ENCODE assay signal across 24 cellular contexts in the genomic region with DNA sequence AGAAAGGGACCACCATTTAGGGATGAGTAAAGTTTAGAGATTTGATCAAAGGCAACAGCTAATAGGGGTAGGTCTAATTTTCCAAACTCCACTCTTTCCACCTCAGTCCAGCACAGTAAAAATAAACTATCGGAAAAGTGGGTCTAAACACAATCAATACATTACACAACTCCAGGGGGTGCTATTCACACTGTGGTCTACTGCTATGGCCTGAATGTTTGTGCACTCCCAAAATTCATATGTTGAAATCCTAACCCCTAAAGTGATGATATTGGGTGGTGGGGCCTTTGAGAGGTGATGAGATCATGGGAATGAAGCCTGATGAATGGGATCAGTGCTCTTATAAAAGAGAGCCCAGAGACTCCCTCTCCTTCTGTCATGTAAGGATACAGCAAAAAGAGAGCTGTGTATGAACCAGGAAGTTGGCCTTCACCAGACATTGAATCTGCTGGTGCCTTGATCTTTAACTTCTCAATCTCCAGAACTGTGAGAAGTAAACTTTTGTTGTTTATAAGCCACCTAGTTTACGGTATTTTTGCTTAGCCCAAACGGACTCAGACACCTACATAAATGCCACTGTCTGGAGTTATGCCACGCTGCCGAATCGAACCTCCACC.
"Had no signal": no experiment of that assay in that cellular context is flagged by ENCODE, and none has a peak within 500 bp of the region (broad histone marks: within the 10 kb centered on the region; RNA-seq: fewer than 3 reads in every experiment).

No MANE protein-coding gene starts in this region.

- H3K27ac Mint-ChIP-seq: activated B cell treated with CpG ODN at 0.5 μM for 24 hours; activated CD4-positive, alpha-beta T cell treated with anti-CD3 and anti-CD28 coated beads, Interleukin-2, amount 10 ng/mL, durations not matched to agents 24 days and 14 days; activated CD8-positive, alpha-beta memory T cell treated with anti-CD3 and anti-CD28 coated beads, Interleukin-2, amount 10 ng/mL, durations not matched to agents 7 days and 5 days; activated naive CD4-positive, alpha-beta T cell treated with anti-CD3 and anti-CD28 coated beads, Interleukin-2, amount 50 U/mL, for 24 hours; activated T-cell treated with anti-CD3 and anti-CD28 coated beads, Interleukin-2, amount 50 U/mL, for 24 hours; activated T-helper 1 cell treated with anti-CD3 and anti-CD28 coated beads, Interleukin-12 subunit alpha, Interleukin-12 subunit beta, Interleukin-2, Interleukin-4 antibody, amounts not matched to agents 30 ng/mL and 10 ng/mL and 1 ng/mL, durations not matched to agents 14 hours and 24 hours and 36 hours; T-helper 1 cell treated with Interleukin-12 subunit alpha and Interleukin-12 subunit beta and Interleukin-4 antibody, amounts not matched to agents 30 μg/mL and 1 μg/mL, for 36 hours had no signal

- DNase-seq: activated B cell treated with CpG ODN at 0.5 μM for 24 hours; activated CD4-positive, alpha-beta T cell treated with anti-CD3 and anti-CD28 coated beads for 1 hour; activated CD4-positive, alpha-beta T cell treated with anti-CD3 and anti-CD28 coated beads, Interleukin-2, amount 10 ng/mL, durations not matched to agents 24 days and 14 days; activated CD4-positive, alpha-beta T cell treated with anti-CD3 and anti-CD28 coated beads, Interleukin-2, amount 50 U/mL, for 48 hours; activated CD8-positive, alpha-beta memory T cell treated with anti-CD3 and anti-CD28 coated beads, Interleukin-2, amount 10 ng/mL, durations not matched to agents 7 days and 5 days; activated effector memory CD4-positive, alpha-beta T cell treated with Interleukin-2 at 50 U/mL for 16 hours; activated naive CD4-positive, alpha-beta T cell; activated T-cell treated with anti-CD3 and anti-CD28 coated beads, Interleukin-2, amount 50 U/mL, for 24 hours; aorta; body of pancreas; central memory CD4-positive, alpha-beta T cell; NCI-H1092; NCI-H1417 treated with DMSO at 0.1 percent for 48 hours; NCI-H1694; NCI-H2029 treated with DMSO at 0.1 percent for 48 hours; NCI-H345; NCI-H510A; NCI-H526 treated with DMSO at 0.1 percent for 48 hours; NCI-H82; PC-3; SHP77 treated with DMSO at 0.1 percent for 48 hours had no signal

- H3K9me3 Mint-ChIP-seq: activated naive CD4-positive, alpha-beta T cell treated with anti-CD3 and anti-CD28 coated beads, Interleukin-2, amount 50 U/mL, for 24 hours; activated T-helper 1 cell treated with anti-CD3 and anti-CD28 coated beads, Interleukin-12 subunit alpha, Interleukin-12 subunit beta, Interleukin-2, Interleukin-4 antibody, amounts not matched to agents 30 ng/mL and 10 ng/mL and 1 ng/mL, durations not matched to agents 14 hours and 24 hours and 36 hours had no signal

- H3K9me3 ChIP-seq: body of pancreas had no signal

- H3K4me1 Mint-ChIP-seq: activated B cell treated with CpG ODN at 0.5 μM for 24 hours; activated CD4-positive, alpha-beta T cell treated with anti-CD3 and anti-CD28 coated beads, Interleukin-2, amount 10 ng/mL, durations not matched to agents 24 days and 14 days; activated CD8-positive, alpha-beta memory T cell treated with anti-CD3 and anti-CD28 coated beads, Interleukin-2, amount 10 ng/mL, durations not matched to agents 7 days and 5 days; activated naive CD4-positive, alpha-beta T cell treated with anti-CD3 and anti-CD28 coated beads, Interleukin-2, amount 50 U/mL, for 24 hours had no signal

- H3K27me3 Mint-ChIP-seq: activated B cell treated with CpG ODN at 0.5 μM for 24 hours; activated CD4-positive, alpha-beta T cell treated with anti-CD3 and anti-CD28 coated beads, Interleukin-2, amount 10 ng/mL, durations not matched to agents 24 days and 14 days; activated CD8-positive, alpha-beta memory T cell treated with anti-CD3 and anti-CD28 coated beads, Interleukin-2, amount 10 ng/mL, durations not matched to agents 7 days and 5 days had no signal

- H3K4me3 Mint-ChIP-seq: activated B cell treated with CpG ODN at 0.5 μM for 24 hours; activated CD4-positive, alpha-beta T cell treated with anti-CD3 and anti-CD28 coated beads, Interleukin-2, amount 10 ng/mL, durations not matched to agents 24 days and 14 days; activated CD8-positive, alpha-beta memory T cell treated with anti-CD3 and anti-CD28 coated beads, Interleukin-2, amount 10 ng/mL, durations not matched to agents 7 days and 5 days; activated naive CD4-positive, alpha-beta T cell treated with anti-CD3 and anti-CD28 coated beads, Interleukin-2, amount 50 U/mL, for 24 hours; activated T-cell treated with anti-CD3 and anti-CD28 coated beads, Interleukin-2, amount 50 U/mL, for 24 hours; activated T-helper 1 cell treated with anti-CD3 and anti-CD28 coated beads, Interleukin-12 subunit alpha, Interleukin-12 subunit beta, Interleukin-2, Interleukin-4 antibody, amounts not matched to agents 30 ng/mL and 10 ng/mL and 1 ng/mL, durations not matched to agents 14 hours and 24 hours and 36 hours; T-helper 1 cell treated with Interleukin-12 subunit alpha and Interleukin-12 subunit beta and Interleukin-4 antibody, amounts not matched to agents 30 μg/mL and 1 μg/mL, for 36 hours had no signal

- H3K4me3 ChIP-seq: body of pancreas had no signal

- ATAC-seq: activated CD8-positive, alpha-beta memory T cell treated with anti-CD3 and anti-CD28 coated beads, Interleukin-2, amount 10 ng/mL, durations not matched to agents 7 days and 5 days; body of pancreas; PC-3 had no signal

- H3K36me3 Mint-ChIP-seq: activated CD8-positive, alpha-beta memory T cell treated with anti-CD3 and anti-CD28 coated beads, Interleukin-2, amount 10 ng/mL, durations not matched to agents 7 days and 5 days had no signal

- H3K27me3 ChIP-seq: body of pancreas had no signal
